Comparison of ENCODE assay signal across 7 cellular contexts in the genomic region with DNA sequence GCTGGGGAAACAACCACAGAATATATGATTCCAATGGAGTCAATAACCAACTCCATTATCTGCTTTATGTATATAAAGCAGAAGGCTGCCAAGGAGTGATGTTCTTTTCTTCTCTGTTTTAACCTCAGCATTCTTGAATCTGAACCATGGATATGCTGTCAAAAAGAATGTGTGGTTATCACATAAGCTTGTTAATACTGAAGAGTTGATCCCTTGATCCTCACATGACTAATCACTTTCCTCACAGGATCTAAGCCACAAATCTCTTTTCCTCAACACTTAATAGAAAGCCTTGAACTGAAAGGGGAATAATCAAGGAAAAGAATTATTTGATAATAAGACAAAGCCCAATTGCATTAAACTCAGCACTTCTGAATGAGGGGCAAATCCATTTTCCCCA.
"Had no signal": no experiment of that assay in that cellular context is flagged by ENCODE, and none has a peak within 500 bp of the region (broad histone marks: within the 10 kb centered on the region; RNA-seq: fewer than 3 reads in every experiment).

No MANE protein-coding gene starts in this region.

- FAIRE-seq: H1, H54, HTR-8/SVneo had no signal

- H3K9me3 Mint-ChIP-seq: GM23338, H9 had no signal

- H3K4me3 Mint-ChIP-seq: GM23338, H9 had no signal

- ATAC-seq: GM23338 had no signal

- H3K4me1 Mint-ChIP-seq: GM23338, H9 had no signal

- H3K4me3 ChIP-seq: GM23338 had no signal

- H3K27ac Mint-ChIP-seq: GM23338, H9 had no signal

- DNase-seq: H9, HCEC 1CT, IMR-90 had no signal
